In genomic region chr9:37464426-37465248, GRCh38 we compare ENCODE assay signal across 8 cellular contexts. TPM values are rescaled to one million over a fixed set of nuclear protein-coding genes. Genes with fewer than 3 reads are reported as not detected.
A peak's percentile ranks its signal among the peaks of the same experiment; 100 is the strongest.
DNase-seq lines count a peak whose midpoint lies in the region; ATAC-seq, FAIRE-seq and TF ChIP-seq lines count a peak whose summit lies in the region.

No MANE protein-coding gene starts in this region.

- CTCF ChIA-PET in CD8-positive, alpha-beta T cell (lab: Charles Lee): interaction anchor here (0.5 to 2.4 kb wide), 4 partner anchors 22 to 201 kb away, joined by 3 to 6 read pairs (median 4); no protein-coding TSS in a partner anchor
- CTCF ChIA-PET in PC-3 (lab: Charles Lee): interaction anchor here (0.8 kb wide), 1 partner anchor 344 kb away, joined by 3 read pairs; the partner anchor contains the start of gene ZCCHC7
- CTCF ChIA-PET in activated naive CD4-positive, alpha-beta T cell treated with anti-CD3 and anti-CD28 coated beads for 36 hours (lab: Charles Lee): no interaction called here

- no peaks in the 10 kb centered on the region for H3K27me3 ChIP-seq in CD8-positive, alpha-beta T cell (ENCODE audit: insufficient read depth, low read length)
- H3K27me3 ChIP-seq in PC-3 (ENCODE audit: low read length) (no peaks in the 10 kb centered on the region), osteoblast (ENCODE audit: insufficient read depth, low read length) (no peaks in the 10 kb centered on the region)

- H3K9me3 ChIP-seq in CD8-positive, alpha-beta T cell (ENCODE audit: low read length): no peaks in the 10 kb centered on the region
- H3K9me3 ChIP-seq in PC-3 (ENCODE audit: low read length) (no peaks in the 10 kb centered on the region), osteoblast (ENCODE audit: low read depth, low read length) (no peaks in the 10 kb centered on the region)

- FAIRE-seq in GM19239 (lab: Jason Lieb, UNC): no peak

- peak in 5 of 7 experiments; percentile 39 to 96 (median 75) for DNase-seq in CD8-positive, alpha-beta T cell
- DNase-seq in GM19239 (ENCODE audit: insufficient read length, low spot score) (peak; percentile 28), PC-3 (peak; percentile 42), germinal center (ENCODE audit: low spot score) (peak; percentile 64), osteoblast (ENCODE audit: insufficient read length, low spot score, missing footprints) (peak; percentile 72)
- DNase-seq in activated naive CD4-positive, alpha-beta T cell treated with anti-CD3 and anti-CD28 coated beads for 36 hours: peak; percentile 63

- H2AFZ ChIP-seq in PC-3 (ENCODE audit: low read length): peak overlapping the region; percentile 87
- H2AFZ ChIP-seq in osteoblast (ENCODE audit: low read length): peak overlapping the region; percentile 89

- peak overlapping the region; percentile 93 for H3K9ac ChIP-seq in PC-3 (ENCODE audit: low read length)

- peaks cover 23% of the 10 kb centered on the region for H3K4me1 ChIP-seq in CD8-positive, alpha-beta T cell (ENCODE audit: insufficient read depth, low read length)
- H3K4me1 ChIP-seq in PC-3 (ENCODE audit: insufficient read depth, low read length) (peaks cover 13% of the 10 kb centered on the region), osteoblast (ENCODE audit: insufficient read depth, low read length) (peaks cover 21% of the 10 kb centered on the region), urinary bladder (ENCODE audit: insufficient read depth) (no peaks in the 10 kb centered on the region)

- H3K4me1 Mint-ChIP-seq in CD8-positive, alpha-beta T cell (ENCODE audit: low read depth): peaks cover 40% of the 10 kb centered on the region
- H3K4me1 Mint-ChIP-seq in activated naive CD4-positive, alpha-beta T cell treated with anti-CD3 and anti-CD28 coated beads for 36 hours (ENCODE audit: low read depth): peaks cover 30% of the 10 kb centered on the region

- peak overlapping the region; percentile 95 for H3K4me3 Mint-ChIP-seq in CD8-positive, alpha-beta T cell
- peak overlapping the region; percentile 93 for H3K4me3 Mint-ChIP-seq in activated naive CD4-positive, alpha-beta T cell treated with anti-CD3 and anti-CD28 coated beads for 36 hours

- ATAC-seq in CD8-positive, alpha-beta T cell: peak; percentile 63
- ATAC-seq in HG03378 (IDR thresholded peaks at IDR 0.05; ENCODE audit: unreplicated experiment) (peak; percentile 20), PC-3 (peak; percentile 45)

- peak overlapping the region; percentile 86 for H3K27ac ChIP-seq in CD8-positive, alpha-beta T cell (ENCODE audit: low read depth, low read length)
- H3K27ac ChIP-seq in PC-3 (ENCODE audit: low read length) (peak overlapping the region; percentile 87), osteoblast (ENCODE audit: low read depth, low read length) (peak overlapping the region; percentile 90), urinary bladder (ENCODE audit: low read depth) (peak overlapping the region; percentile 97)

- H3K4me2 ChIP-seq in PC-3 (ENCODE audit: low read length) (peak overlapping the region; percentile 99), osteoblast (ENCODE audit: insufficient read depth, low read length) (peak overlapping the region; percentile 100)

- BruUV-seq in PC-3 (replicated peaks; lab: Mats Ljungman, UMichigan): TSS peak; percentile 47

- intact Hi-C loops in CD8-positive, alpha-beta T cell (cut with DNase I, micrococcal nuclease): loop anchor here (1.0 to 5.0 kb wide), 10 partner anchors 21 to 1064 kb away; partner anchors contain the start of genes GRHPR (in 2 of the 2), POLR1E (in 2 of the 2), TOMM5 (in 2 of the 2) and MELK (in 1 of the 2)
- intact Hi-C loops in PC-3 (cut with micrococcal nuclease): no loop called here
- intact Hi-C loops in activated naive CD4-positive, alpha-beta T cell treated with anti-CD3 and anti-CD28 coated beads for 36 hours (cut with micrococcal nuclease): loop anchor here (1.0 to 5.0 kb wide), 14 partner anchors 21 to 1064 kb away; partner anchors contain the start of genes EXOSC3, GRHPR, POLR1E and RNF38

- POLR2A ChIA-PET in CD8-positive, alpha-beta T cell (lab: Charles Lee): interaction anchor here (0.8 to 2.2 kb wide), 9 partner anchors 11 to 65 kb away, joined by 3 to 18 read pairs (median 4); partner anchors contain the start of genes GRHPR and POLR1E
- POLR2A ChIA-PET in PC-3 (lab: Charles Lee; ENCODE audit: unreplicated experiment): no interaction called here

- H3F3A ChIP-seq in PC-3 (ENCODE audit: low read length, unreplicated experiment): no peaks in the 10 kb centered on the region

- TF ChIP-seq CTCF in CD8-positive, alpha-beta T cell (IDR thresholded peaks at IDR 0.05): no peak
- TF ChIP-seq CTCF in PC-3 (conservative IDR thresholded peaks at IDR 0.05; ENCODE audit: low read depth, low read length): no peak
- TF ChIP-seq CTCF in osteoblast (IDR thresholded peaks at IDR 0.05; ENCODE audit: extremely low read depth, low read depth, low read length): no peak

- peak overlapping the region; percentile 98 for H3K27ac Mint-ChIP-seq in CD8-positive, alpha-beta T cell
- H3K27ac Mint-ChIP-seq in activated naive CD4-positive, alpha-beta T cell treated with anti-CD3 and anti-CD28 coated beads for 36 hours: peak overlapping the region; percentile 86

- H4K20me1 ChIP-seq in PC-3 (ENCODE audit: low read length) (peaks cover 10% of the 10 kb centered on the region; the same call in 1 of the 2 replicates), osteoblast (ENCODE audit: insufficient read depth, low read length) (peaks cover 27% of the 10 kb centered on the region)

- H3K79me2 ChIP-seq in PC-3 (ENCODE audit: low read length) (peaks cover 52% of the 10 kb centered on the region), osteoblast (ENCODE audit: insufficient read depth, low read length) (peaks cover 51% of the 10 kb centered on the region)

- peaks cover 9% of the 10 kb centered on the region for H3K36me3 Mint-ChIP-seq in CD8-positive, alpha-beta T cell
- peaks cover 8% of the 10 kb centered on the region for H3K36me3 Mint-ChIP-seq in activated naive CD4-positive, alpha-beta T cell treated with anti-CD3 and anti-CD28 coated beads for 36 hours (ENCODE audit: low read depth)

- H3K4me3 ChIP-seq in CD8-positive, alpha-beta T cell (ENCODE audit: low read depth, low read length): peak overlapping the region; percentile 91
- peak overlapping the region; percentile 97 for H3K4me3 ChIP-seq in PC-3 (ENCODE audit: low read length)
- peak overlapping the region; percentile 100 for H3K4me3 ChIP-seq in osteoblast (ENCODE audit: insufficient read depth, low read length)
- peak overlapping the region; percentile 71 for H3K4me3 ChIP-seq in urinary bladder (ENCODE audit: low read depth, low read length)

- no peaks in the 10 kb centered on the region for H3K9me2 ChIP-seq in PC-3 (replicated peaks; ENCODE audit: low read length)

- H3K36me3 ChIP-seq in CD8-positive, alpha-beta T cell (ENCODE audit: insufficient read depth, low read length): no peaks in the 10 kb centered on the region
- H3K36me3 ChIP-seq in PC-3 (ENCODE audit: low read depth, low read length) (no peaks in the 10 kb centered on the region), osteoblast (ENCODE audit: insufficient read depth, low read length) (no peaks in the 10 kb centered on the region), urinary bladder (ENCODE audit: insufficient read depth) (no peaks in the 10 kb centered on the region)

- H3K9me3 Mint-ChIP-seq in CD8-positive, alpha-beta T cell: no peaks in the 10 kb centered on the region
- H3K9me3 Mint-ChIP-seq in activated naive CD4-positive, alpha-beta T cell treated with anti-CD3 and anti-CD28 coated beads for 36 hours: no peaks in the 10 kb centered on the region

- H3K27me3 Mint-ChIP-seq in CD8-positive, alpha-beta T cell (ENCODE audit: low read depth): no peaks in the 10 kb centered on the region
- H3K27me3 Mint-ChIP-seq in activated naive CD4-positive, alpha-beta T cell treated with anti-CD3 and anti-CD28 coated beads for 36 hours (ENCODE audit: low read depth): no peaks in the 10 kb centered on the region

- under 1% methylated on average over 47 of the region's 47 CpGs for WGBS in urinary bladder

RNA-seq across cellular contexts. Expression of gene ZBTB5, which starts 0.6 kb away (rescaled TPM):
- total RNA-seq in CD8-positive, alpha-beta T cell: 10 to 100 TPM; 18.5 to 18.7 TPM
- total RNA-seq in PC-3 (2014; rRNA removed) (5.8 and 6.4 TPM in 2 replicates), osteoblast (10.9 and 11.6 TPM in 2 replicates), urinary bladder (14.2 TPM)
- total RNA-seq in activated naive CD4-positive, alpha-beta T cell treated with anti-CD3 and anti-CD28 coated beads for 36 hours: 10 to 100 TPM; 10.2 TPM
- 8.1 TPM for polyA plus RNA-seq in urinary bladder

RNA-seq across cellular contexts. Expression of gene POLR1E, which starts 21.1 kb away (rescaled TPM):
- total RNA-seq in CD8-positive, alpha-beta T cell: 10 to 100 TPM; 27.2 to 27.8 TPM
- 37.0 and 37.2 TPM in 2 replicates for total RNA-seq in PC-3 (2014; rRNA removed)
- 10 to 100 TPM; 60.7 to 62.9 TPM for total RNA-seq in activated naive CD4-positive, alpha-beta T cell treated with anti-CD3 and anti-CD28 coated beads for 36 hours
- total RNA-seq in osteoblast: 25.3 and 33.3 TPM in 2 replicates
- total RNA-seq in urinary bladder: 32.4 TPM
- 26.6 TPM for polyA plus RNA-seq in urinary bladder

RNA-seq across cellular contexts. Expression of gene GRHPR, which starts 42.1 kb away (rescaled TPM):
- total RNA-seq in CD8-positive, alpha-beta T cell: 10 to 100 TPM; 25.5 to 25.8 TPM
- total RNA-seq in PC-3 (2014; rRNA removed) (75.3 and 84.1 TPM in 2 replicates), osteoblast (149 and 165 TPM in 2 replicates), urinary bladder (52.2 TPM)
- total RNA-seq in activated naive CD4-positive, alpha-beta T cell treated with anti-CD3 and anti-CD28 coated beads for 36 hours: 10 to 100 TPM; 72.8 to 75.6 TPM
- 122 TPM for polyA plus RNA-seq in urinary bladder

Comparison
In these comparisons a context has a peak if more than half of its experiments do, and no peak if none do; other contexts are left out.
1. Peak in every context shown above with its lines: DNase-seq, ATAC-seq, H3K4me3 ChIP-seq and H3K27ac ChIP-seq.